ENCODE assay signal across 9 cellular contexts in genomic region chr2:201114846-201115245, GRCh38. TPM values are rescaled to one million over a fixed set of nuclear protein-coding genes. Genes with fewer than 3 reads are reported as not detected.
A peak's percentile ranks its signal among the peaks of the same experiment; 100 is the strongest.
DNase-seq lines count a peak whose midpoint lies in the region; ATAC-seq, FAIRE-seq and TF ChIP-seq lines count a peak whose summit lies in the region.
"Had no signal": no experiment of that assay in that cellular context is flagged by ENCODE, and none has a peak within 500 bp of the region (broad histone marks: within the 10 kb centered on the region; RNA-seq: fewer than 3 reads in every experiment).

No MANE protein-coding gene starts in this region.

- TF ChIP-seq POLR2A in esophagus muscularis mucosa (IDR thresholded peaks at IDR 0.05; ENCODE audit: low read depth) (no peak), gastrocnemius medialis (IDR thresholded peaks at IDR 0.05) (no peak)

- H3K9me3 ChIP-seq in SJCRH30 (replicated peaks): no peaks in the 10 kb centered on the region
- H3K9me3 ChIP-seq in esophagus muscularis mucosa: no peaks in the 10 kb centered on the region
- no peaks in the 10 kb centered on the region for H3K9me3 ChIP-seq in gastrocnemius medialis

- H3K27ac ChIP-seq in SJCRH30 (peak overlapping the region; percentile 28; the same call in 1 of the 2 replicates), esophagus muscularis mucosa (replicated peaks in 1 of 4) (peak overlapping the region in 2 of 4 donors; percentile 96 to 100), gastrocnemius medialis (peak overlapping the region; percentile 95 to 100 (median 98))

- in situ Hi-C loops in gastrocnemius medialis (cut with MboI; ENCODE audit: low sequenced_read_pairs in 4 of 4): loop anchor here in 1 of 4 donors (5.0 kb wide), 1 partner anchor 37 kb away; no protein-coding TSS in a partner anchor

- peak in 1 of 2 experiments; percentile 62 for DNase-seq in SJCRH30
- no peak for DNase-seq in esophagus muscularis mucosa (ENCODE audit: extremely low spot score)
- no peak for DNase-seq in gastrocnemius medialis
- no peak for DNase-seq in GM19239 (ENCODE audit: insufficient read length, low spot score)
- DNase-seq in NCI-H1436 (lab: John Stamatoyannopoulos, UW): no peak
- DNase-seq in hippocampal formation (lab: John Stamatoyannopoulos, UW): no peak
- DNase-seq: stimulated activated CD4-positive, alpha-beta T cell treated with anti-CD3 and anti-CD28 coated beads, Interleukin-4, amount 100 ng/mL, for 4 hours had no signal

- FAIRE-seq in GM19239 (lab: Jason Lieb, UNC): no peak

- intact Hi-C loops in esophagus muscularis mucosa (cut with DNase I): loop anchor here (5.0 kb wide), 2 partner anchors 42 to 43 kb away; partner anchors contain the start of genes HYCC2 and NDUFB3
- intact Hi-C loops in gastrocnemius medialis (cut with DNase I; ENCODE audit: low total_unique reads): loop anchor here (5.0 kb wide), 2 partner anchors 303 to 738 kb away; partner anchors contain the start of gene BZW1

- TF ChIP-seq CTCF in esophagus muscularis mucosa (IDR thresholded peaks at IDR 0.05) (no peak), gastrocnemius medialis (IDR thresholded peaks at IDR 0.05 in 4 of 5, conservative IDR thresholded peaks at IDR 0.05 in 1 of 5) (no peak)

- ATAC-seq in gastrocnemius medialis (no peak), HG03432 (IDR thresholded peaks at IDR 0.05; ENCODE audit: unreplicated experiment) (no peak)

- H3K4me1 ChIP-seq in SJCRH30 (peaks cover 17% of the 10 kb centered on the region), esophagus muscularis mucosa (peaks cover 8 to 36% (median 22%) of the 10 kb centered on the region in 4 donors), gastrocnemius medialis (peaks cover 13 to 14% of the 10 kb centered on the region in 2 donors)

- no peak for TF ChIP-seq EP300 in esophagus muscularis mucosa (IDR thresholded peaks at IDR 0.05)

- H3K4me3 ChIP-seq in GM08714 (ENCODE audit: low read length) (peak overlapping the region; percentile 44; the same call in 1 of the 2 replicates), SJCRH30 (no peak overlapping the region), esophagus muscularis mucosa (peak overlapping the region; percentile 6 to 88 (median 80)), gastrocnemius medialis (peak overlapping the region in 2 of 4 donors; percentile 92 to 95)

- H3K27me3 ChIP-seq in SJCRH30 (no peaks in the 10 kb centered on the region), esophagus muscularis mucosa (no peaks in the 10 kb centered on the region), gastrocnemius medialis (no peaks in the 10 kb centered on the region)

- H3K36me3 ChIP-seq in SJCRH30: no peaks in the 10 kb centered on the region
- H3K36me3 ChIP-seq in esophagus muscularis mucosa: no peaks in the 10 kb centered on the region
- no peaks in the 10 kb centered on the region for H3K36me3 ChIP-seq in gastrocnemius medialis

RNA-seq across cellular contexts. Expression of gene CFLAR, which starts 1.1 kb away (rescaled TPM):
- 13.6 TPM in 2 replicates for total RNA-seq in SJCRH30 (2014; rRNA removed; shearing (Covaris generic))
- 100 to 1,000 TPM; 137 to 236 (median 202) TPM for total RNA-seq in esophagus muscularis mucosa
- total RNA-seq in gastrocnemius medialis: 100 to 1,000 TPM; 298 to 491 (median 352) TPM

RNA-seq across cellular contexts. Expression of gene NDUFB3, which starts 43.0 kb away (rescaled TPM):
- total RNA-seq in SJCRH30 (2014; rRNA removed; shearing (Covaris generic)): 126 and 138 TPM in 2 replicates
- total RNA-seq in esophagus muscularis mucosa: 100 to 1,000 TPM in 1 of 4 donors, 10 to 100 TPM in 3; 36.0 to 100 (median 47.6) TPM
- total RNA-seq in gastrocnemius medialis: 100 to 1,000 TPM; 107 to 146 (median 135) TPM

RNA-seq across cellular contexts. Expression of gene HYCC2, which starts 43.4 kb away (rescaled TPM):
- 6.6 and 9.3 TPM in 2 replicates for total RNA-seq in SJCRH30 (2014; rRNA removed; shearing (Covaris generic))
- 10 to 100 TPM in 3 of 4 donors, 1 to 10 TPM in 1; 9.1 to 15.4 (median 10.8) TPM for total RNA-seq in esophagus muscularis mucosa
- 10 to 100 TPM in 1 of 4 donors, 1 to 10 TPM in 3; 2.3 to 12.5 (median 3.5) TPM for total RNA-seq in gastrocnemius medialis
